Comparison of ENCODE assay signal across 1 cellular context in the genomic region with DNA sequence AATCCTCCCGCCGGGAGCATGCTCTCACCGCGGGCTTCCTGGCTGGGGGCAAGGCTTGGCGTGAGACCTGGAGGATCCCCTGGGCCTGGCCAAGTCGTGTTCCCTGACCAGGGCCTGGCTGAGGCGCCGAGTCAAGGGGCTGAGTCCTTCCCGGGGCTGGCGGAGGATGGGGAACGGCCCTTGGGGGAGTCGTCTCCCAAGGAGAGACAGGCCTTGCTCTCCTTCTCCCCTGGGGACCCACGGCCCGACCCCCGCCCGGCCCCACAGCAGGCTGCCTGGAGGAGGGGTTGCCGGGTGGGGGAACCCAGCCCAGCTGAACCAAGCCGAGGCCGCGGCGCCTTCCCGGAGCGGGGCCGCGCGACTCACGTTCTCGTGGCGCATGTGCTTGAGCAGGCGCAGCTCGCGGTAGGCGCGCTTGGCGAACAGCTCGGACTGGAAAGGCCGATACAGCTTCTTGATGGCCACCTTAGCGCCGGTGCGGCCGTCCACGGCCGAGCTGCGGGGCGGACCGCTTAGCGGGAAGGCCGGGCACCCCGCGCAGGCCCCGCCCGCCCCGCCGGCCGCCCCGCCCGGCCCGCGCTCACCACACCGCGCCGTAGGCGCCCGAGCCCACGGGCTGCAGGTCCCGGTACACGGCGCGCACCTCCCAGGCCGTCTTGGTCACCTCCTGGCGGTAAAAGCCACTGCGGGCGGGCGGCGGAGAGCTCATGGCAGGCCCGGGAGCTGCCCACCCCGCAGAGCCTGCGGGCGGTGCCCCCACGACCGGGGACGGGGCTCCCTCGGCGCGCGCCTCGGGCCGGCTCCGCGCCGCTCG.
A peak's percentile ranks its signal among the peaks of the same experiment; 100 is the strongest.
TF ChIP-seq lines count a peak whose summit lies in the region.

No MANE protein-coding gene starts in this region.

TF ChIP-seq in GM12878, 131 proteins besides CTCF, POLR2A, EP300 and RAD21:
- TF ChIP-seq RELA (IDR thresholded peaks at IDR 0.05; ENCODE audit: borderline replicate concordance, partially characterized antibody) (no peak), NR2F1 (conservative IDR thresholded peaks at IDR 0.05) (peak; percentile 50; the same call in 1 of the 2 replicates), ASH2L (IDR thresholded peaks at IDR 0.05; ENCODE audit: borderline replicate concordance, low read depth) (no peak), GATAD2B (conservative IDR thresholded peaks at IDR 0.05; ENCODE audit: low read depth) (peak; percentile 37; the same call in 1 of the 2 replicates), SMARCA5 (IDR thresholded peaks at IDR 0.05) (0 out of 2 replicates have a peak, but pooled peaks have one; percentile 53), MEF2B (IDR thresholded peaks at IDR 0.05; ENCODE audit: partially characterized antibody, poor library complexity, severe bottlenecking) (peak; percentile 39), DPF2 (IDR thresholded peaks at IDR 0.05) (no peak), TAF1 (IDR thresholded peaks at IDR 0.05; ENCODE audit: borderline replicate concordance, low read depth, low read length) (peak; percentile 18; the same call in 1 of the 2 replicates), BACH1 (IDR thresholded peaks at IDR 0.05; ENCODE audit: borderline replicate concordance) (0 out of 2 replicates have a peak, but pooled peaks have one; percentile 33), NRF1 (conservative IDR thresholded peaks at IDR 0.05; ENCODE audit: low read depth, low read length) (peak; percentile 35; the same call in 1 of the 2 replicates), EED (IDR thresholded peaks at IDR 0.05; ENCODE audit: low read depth) (peak; percentile 32; the same call in 1 of the 2 replicates), BHLHE40 (IDR thresholded peaks at IDR 0.05; ENCODE audit: borderline replicate concordance in 1 of 2, low read depth in 2 of 2, low read length in 1 of 2) (peak in 1 of 2 experiments; percentile 77; a peak in 2 of 4 replicates)
- TF ChIP-seq, protein P1, sequence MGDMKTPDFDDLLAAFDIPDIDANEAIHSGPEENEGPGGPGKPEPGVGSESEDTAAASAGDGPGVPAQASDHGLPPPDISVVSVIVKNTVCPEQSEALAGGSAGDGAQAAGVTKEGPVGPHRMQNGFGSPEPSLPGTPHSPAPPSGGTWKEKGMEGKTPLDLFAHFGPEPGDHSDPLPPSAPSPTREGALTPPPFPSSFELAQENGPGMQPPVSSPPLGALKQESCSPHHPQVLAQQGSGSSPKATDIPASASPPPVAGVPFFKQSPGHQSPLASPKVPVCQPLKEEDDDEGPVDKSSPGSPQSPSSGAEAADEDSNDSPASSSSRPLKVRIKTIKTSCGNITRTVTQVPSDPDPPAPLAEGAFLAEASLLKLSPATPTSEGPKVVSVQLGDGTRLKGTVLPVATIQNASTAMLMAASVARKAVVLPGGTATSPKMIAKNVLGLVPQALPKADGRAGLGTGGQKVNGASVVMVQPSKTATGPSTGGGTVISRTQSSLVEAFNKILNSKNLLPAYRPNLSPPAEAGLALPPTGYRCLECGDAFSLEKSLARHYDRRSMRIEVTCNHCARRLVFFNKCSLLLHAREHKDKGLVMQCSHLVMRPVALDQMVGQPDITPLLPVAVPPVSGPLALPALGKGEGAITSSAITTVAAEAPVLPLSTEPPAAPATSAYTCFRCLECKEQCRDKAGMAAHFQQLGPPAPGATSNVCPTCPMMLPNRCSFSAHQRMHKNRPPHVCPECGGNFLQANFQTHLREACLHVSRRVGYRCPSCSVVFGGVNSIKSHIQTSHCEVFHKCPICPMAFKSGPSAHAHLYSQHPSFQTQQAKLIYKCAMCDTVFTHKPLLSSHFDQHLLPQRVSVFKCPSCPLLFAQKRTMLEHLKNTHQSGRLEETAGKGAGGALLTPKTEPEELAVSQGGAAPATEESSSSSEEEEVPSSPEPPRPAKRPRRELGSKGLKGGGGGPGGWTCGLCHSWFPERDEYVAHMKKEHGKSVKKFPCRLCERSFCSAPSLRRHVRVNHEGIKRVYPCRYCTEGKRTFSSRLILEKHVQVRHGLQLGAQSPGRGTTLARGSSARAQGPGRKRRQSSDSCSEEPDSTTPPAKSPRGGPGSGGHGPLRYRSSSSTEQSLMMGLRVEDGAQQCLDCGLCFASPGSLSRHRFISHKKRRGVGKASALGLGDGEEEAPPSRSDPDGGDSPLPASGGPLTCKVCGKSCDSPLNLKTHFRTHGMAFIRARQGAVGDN (IDR thresholded peaks at IDR 0.05), result peak; percentile 44; the same call in 1 of the 2 replicates
